ENCODE assay signal across 11 cellular contexts in genomic region chr6:84773133-84773430, GRCh38. TPM values are rescaled to one million over a fixed set of nuclear protein-coding genes. Genes with fewer than 3 reads are reported as not detected.
DNase-seq lines count a peak whose midpoint lies in the region; TF ChIP-seq lines count a peak whose summit lies in the region.
"Had no signal": no experiment of that assay in that cellular context is flagged by ENCODE, and none has a peak within 500 bp of the region (broad histone marks: within the 10 kb centered on the region; RNA-seq: fewer than 3 reads in every experiment).

No MANE protein-coding gene starts in this region.

- no peak overlapping the region for H3K14ac ChIP-seq in trophoblast cell (ENCODE audit: low read length)

- H3K9me3 ChIP-seq in ES-I3 (ENCODE audit: control insufficient read depth, insufficient read depth, low read length), result no peaks in the 10 kb centered on the region
- H3K9me3 ChIP-seq in trophoblast cell (ENCODE audit: insufficient read depth, low read depth, low read length), result peaks cover 2% of the 10 kb centered on the region
- H3K9me3 ChIP-seq in prostate gland, result no peaks in the 10 kb centered on the region

- no peak overlapping the region for H3K23ac ChIP-seq in trophoblast cell (ENCODE audit: low read length)

- no peak overlapping the region for H3K4ac ChIP-seq in trophoblast cell (ENCODE audit: low read depth, low read length)

- H3K9ac ChIP-seq in ES-I3 (ENCODE audit: low read depth, low read length) (peak overlapping the region; percentile 64; the same call in 1 of the 2 replicates), trophoblast cell (ENCODE audit: low read length) (no peak overlapping the region)

- no peak overlapping the region for H4K91ac ChIP-seq in trophoblast cell (ENCODE audit: low read depth, low read length)

- no peaks in the 10 kb centered on the region for H3K4me1 ChIP-seq in ES-I3 (ENCODE audit: insufficient read depth, low read length)
- peaks cover 6 to 20% of the 10 kb centered on the region in 2 experiments for H3K4me1 ChIP-seq in trophoblast cell (ENCODE audit: control insufficient read depth in 1 of 2, insufficient read depth in 2 of 2, low read length in 2 of 2)
- H3K4me1 ChIP-seq in prostate gland (replicated peaks), result no peaks in the 10 kb centered on the region

- TF ChIP-seq POLR2A in prostate gland (IDR thresholded peaks at IDR 0.05), result no peak

- H2AK5ac ChIP-seq in trophoblast cell (ENCODE audit: low read length), result no peak overlapping the region

- WGBS in trophoblast cell (ENCODE audit: extremely low coverage, insufficient coverage, insufficient read length), result no CpG with 5 or more reads among the region's 14 CpGs
- WGBS in prostate gland, result 2% methylated on average over 14 of the region's 14 CpGs

- peak overlapping the region; percentile 46 to 52 for H3K4me3 ChIP-seq in foreskin fibroblast (ENCODE audit: low read depth in 1 of 2, low read length in 2 of 2)
- H3K4me3 ChIP-seq in trophoblast cell (ENCODE audit: low read depth, low read length), result no peak overlapping the region
- no peak overlapping the region for H3K4me3 ChIP-seq in prostate gland

- H3K27me3 ChIP-seq in trophoblast cell (ENCODE audit: insufficient read depth, low read length) (peaks cover 50% of the 10 kb centered on the region), prostate gland (replicated peaks; ENCODE audit: insufficient read depth) (peaks cover 37% of the 10 kb centered on the region)

- no peaks in the 10 kb centered on the region for H3K79me2 ChIP-seq in trophoblast cell (ENCODE audit: control insufficient read depth, insufficient read depth, low read length, poor library complexity)

- H2BK120ac ChIP-seq in trophoblast cell (ENCODE audit: insufficient read depth, low read length, poor library complexity), result no peak overlapping the region

- no peak overlapping the region for H4K12ac ChIP-seq in trophoblast cell (ENCODE audit: low read depth, low read length)

- H3K27ac ChIP-seq in trophoblast cell (ENCODE audit: low read depth, low read length) (no peak overlapping the region), prostate gland (no peak overlapping the region)

- no peak overlapping the region for H3K18ac ChIP-seq in trophoblast cell (ENCODE audit: low read length)

- peak overlapping the region; percentile 97 for H3K4me2 ChIP-seq in trophoblast cell (ENCODE audit: low read length)

- in situ Hi-C loops in GM13976 (cut with MboI; ENCODE audit: low sequenced_read_pairs, unreplicated experiment), result no loop called here

- H2AFZ ChIP-seq in trophoblast cell (ENCODE audit: insufficient read depth, low read length, poor library complexity), result no peak overlapping the region

- peaks cover 2% of the 10 kb centered on the region for H3K79me1 ChIP-seq in trophoblast cell (ENCODE audit: low read length)

- TF ChIP-seq CTCF in foreskin fibroblast (IDR thresholded peaks at IDR 0.05; ENCODE audit: low read depth, low read length) (no peak), GM20000 (IDR thresholded peaks at IDR 0.05; ENCODE audit: extremely low read depth, missing control alignments) (no peak), GM13976 (IDR thresholded peaks at IDR 0.05; ENCODE audit: borderline replicate concordance, control extremely low read depth, extremely low read depth, insufficient read depth, missing control alignments) (no peak), prostate gland (IDR thresholded peaks at IDR 0.05) (no peak)

- H4K8ac ChIP-seq in trophoblast cell (ENCODE audit: low read depth, low read length), result no peak overlapping the region

- H2BK12ac ChIP-seq in trophoblast cell (ENCODE audit: low read length), result no peak overlapping the region

- intact Hi-C loops in prostate gland (cut with DNase I), result no loop called here

- no peak overlapping the region for H2BK5ac ChIP-seq in trophoblast cell (ENCODE audit: low read depth, low read length, poor library complexity)

- DNase-seq in NCI-H69 (lab: John Stamatoyannopoulos, UW), result peak; percentile 29
- no peak for DNase-seq in foreskin fibroblast
- no peak for DNase-seq in trophoblast cell
- no peak for DNase-seq in GM20000 (ENCODE audit: low spot score)
- DNase-seq in AG08396 (ENCODE audit: low spot score), result no peak
- DNase-seq in GM13976 (ENCODE audit: low spot score), result no peak
- no peak for DNase-seq in prostate gland (ENCODE audit: low spot score)
- DNase-seq: activated CD8-positive, alpha-beta T cell treated with anti-CD3 and anti-CD28 coated beads, Interleukin-2, amount 10 ng/mL, durations not matched to agents 7 days and 5 days; stimulated activated naive CD8-positive, alpha-beta T cell treated with anti-CD3 and anti-CD28 coated beads, Interleukin-15, Interleukin-2, amounts not matched to agents 100 U/mL and 50 U/mL, for 24 hours had no signal

- H3K36me3 ChIP-seq in ES-I3 (ENCODE audit: insufficient read depth, low read length) (no peaks in the 10 kb centered on the region), trophoblast cell (ENCODE audit: control insufficient read depth in 1 of 2, insufficient read depth in 2 of 2, low read length in 2 of 2) (no peaks in the 10 kb centered on the region), prostate gland (no peaks in the 10 kb centered on the region)

RNA-seq across cellular contexts. Expression of gene TBX18, which starts 8.7 kb away (rescaled TPM):
- polyA plus RNA-seq in trophoblast cell (2013), result 0.19 and 0.21 TPM in 2 replicates
- 1 to 10 TPM in 1 of 2 donors, under 1 TPM in 1; 0.05 to 3.4 TPM for total RNA-seq in prostate gland
- total RNA-seq: activated CD8-positive, alpha-beta T cell treated with anti-CD3 and anti-CD28 coated beads, Interleukin-2, amount 10 ng/mL, durations not matched to agents 7 days and 5 days; T-helper 2 cell treated with Interferon-gamma antibody and Interleukin-4, amounts not matched to agents 100 ng/mL and 5 ng/mL, for 36 hours had no signal

Comparison
In these comparisons a context has a peak if more than half of its experiments do, and no peak if none do; other contexts are left out.
1. H3K4me3 ChIP-seq: peak in foreskin fibroblast (2 of 2); none in trophoblast cell (single experiment) and prostate gland (0 of 2).